16 cellular contexts compared by ENCODE assay signal in the genomic region with DNA sequence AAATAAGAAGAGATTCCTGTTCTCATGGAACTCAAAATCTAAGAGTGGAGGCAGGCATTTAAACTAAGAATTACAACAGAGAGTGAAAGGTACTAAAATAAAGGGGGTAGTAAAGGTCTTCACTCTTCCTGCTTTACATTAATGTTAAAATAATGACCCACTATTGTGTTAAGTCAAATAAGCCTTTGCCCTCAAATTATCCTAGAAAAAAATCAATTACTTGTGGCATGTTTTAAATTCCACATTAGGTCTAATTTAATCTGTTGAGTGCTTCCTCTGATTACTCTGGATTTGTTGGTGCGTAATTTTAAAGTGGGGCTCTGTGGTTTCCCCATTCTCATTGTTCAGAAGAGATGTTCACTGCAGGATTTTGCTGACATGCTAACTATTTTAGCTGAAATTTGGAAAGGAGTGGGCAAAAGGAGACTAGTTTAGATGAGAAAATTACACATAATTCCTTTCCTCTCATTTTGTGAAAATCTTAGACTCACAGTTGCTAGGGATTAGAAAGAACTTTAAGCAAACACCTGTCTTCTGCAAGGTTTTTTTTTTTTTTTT. TPM values are rescaled to one million over a fixed set of nuclear protein-coding genes. Genes with fewer than 3 reads are reported as not detected.
A peak's percentile ranks its signal among the peaks of the same experiment; 100 is the strongest.
DNase-seq lines count a peak whose midpoint lies in the region; ATAC-seq lines count a peak whose summit lies in the region.
"Had no signal": no experiment of that assay in that cellular context is flagged by ENCODE, and none has a peak within 500 bp of the region (broad histone marks: within the 10 kb centered on the region; RNA-seq: fewer than 3 reads in every experiment).

No MANE protein-coding gene starts in this region.

- H3K36me3 Mint-ChIP-seq in activated naive CD4-positive, alpha-beta T cell treated with anti-CD3 and anti-CD28 coated beads, Interleukin-2, amount 50 U/mL, for 24 hours = peaks cover 38% of the 10 kb centered on the region
- H3K36me3 Mint-ChIP-seq in activated CD8-positive, alpha-beta T cell treated with anti-CD3 and anti-CD28 coated beads, Interleukin-2, amount 10 ng/mL, durations not matched to agents 7 days and 5 days (ENCODE audit: low read depth) = no peaks in the 10 kb centered on the region

- DNase-seq in NCI-H1105 treated with DMSO at 0.1 percent for 48 hours (lab: John Stamatoyannopoulos, UW) = peak; percentile 7
- no peak for DNase-seq in NCI-H1105 (lab: John Stamatoyannopoulos, UW)
- DNase-seq in activated naive CD4-positive, alpha-beta T cell (lab: John Stamatoyannopoulos, UW) = no peak
- DNase-seq in activated CD8-positive, alpha-beta T cell treated with anti-CD3 and anti-CD28 coated beads, Interleukin-2, amount 10 ng/mL, durations not matched to agents 7 days and 5 days = no peak
- no peak for DNase-seq in stimulated activated naive CD8-positive, alpha-beta T cell treated with anti-CD3 and anti-CD28 coated beads, Interleukin-15, amount 100 ng/mL, for 72 hours
- DNase-seq in occipital lobe (lab: John Stamatoyannopoulos, UW) = no peak
- DNase-seq: 8988T; BE2C; Calu3; colonic mucosa; H7; right cardiac atrium; stimulated activated CD4-positive, alpha-beta T cell treated with anti-CD3 and anti-CD28 coated beads, Interleukin-12 subunit alpha, Interleukin-12 subunit beta, amount 100 ng/mL, for 4 hours; uterus had no signal

- H3K27me3 Mint-ChIP-seq in activated naive CD4-positive, alpha-beta T cell treated with anti-CD3 and anti-CD28 coated beads, Interleukin-2, amount 50 U/mL, for 24 hours = no peaks in the 10 kb centered on the region
- no peaks in the 10 kb centered on the region for H3K27me3 Mint-ChIP-seq in activated CD8-positive, alpha-beta T cell treated with anti-CD3 and anti-CD28 coated beads, Interleukin-2, amount 10 ng/mL, durations not matched to agents 7 days and 5 days (ENCODE audit: low read depth)
- H3K27me3 Mint-ChIP-seq in stimulated activated naive CD8-positive, alpha-beta T cell treated with anti-CD3 and anti-CD28 coated beads, Interleukin-15, amount 100 ng/mL, for 72 hours = no peaks in the 10 kb centered on the region

- POLR2A ChIA-PET in activated CD8-positive, alpha-beta T cell treated with anti-CD3 and anti-CD28 coated beads, Interleukin-2, amount 10 ng/mL, durations not matched to agents 7 days and 5 days (lab: Charles Lee) = interaction anchor here (6.2 kb wide), 1 partner anchor 35 kb away, joined by 28 read pairs; the partner anchor contains the start of gene BTG1

- peak overlapping the region; percentile 78 for H3K4me3 Mint-ChIP-seq in activated naive CD4-positive, alpha-beta T cell treated with anti-CD3 and anti-CD28 coated beads, Interleukin-2, amount 50 U/mL, for 24 hours
- peak overlapping the region; percentile 22 for H3K4me3 Mint-ChIP-seq in activated CD8-positive, alpha-beta T cell treated with anti-CD3 and anti-CD28 coated beads, Interleukin-2, amount 10 ng/mL, durations not matched to agents 7 days and 5 days
- peak overlapping the region; percentile 55 to 69 for H3K4me3 Mint-ChIP-seq in stimulated activated naive CD8-positive, alpha-beta T cell treated with anti-CD3 and anti-CD28 coated beads, Interleukin-15, amount 100 ng/mL, for 72 hours

- H3K4me1 Mint-ChIP-seq in activated naive CD4-positive, alpha-beta T cell treated with anti-CD3 and anti-CD28 coated beads, Interleukin-2, amount 50 U/mL, for 24 hours = peaks cover 97% of the 10 kb centered on the region
- H3K4me1 Mint-ChIP-seq in activated CD8-positive, alpha-beta T cell treated with anti-CD3 and anti-CD28 coated beads, Interleukin-2, amount 10 ng/mL, durations not matched to agents 7 days and 5 days (ENCODE audit: low read depth) = peaks cover 74% of the 10 kb centered on the region
- H3K4me1 Mint-ChIP-seq in stimulated activated naive CD8-positive, alpha-beta T cell treated with anti-CD3 and anti-CD28 coated beads, Interleukin-15, amount 100 ng/mL, for 72 hours = peaks cover 89% of the 10 kb centered on the region

- ATAC-seq in activated CD8-positive, alpha-beta T cell treated with anti-CD3 and anti-CD28 coated beads, Interleukin-2, amount 10 ng/mL, durations not matched to agents 7 days and 5 days = no peak
- ATAC-seq in stimulated activated naive CD8-positive, alpha-beta T cell treated with anti-CD3 and anti-CD28 coated beads, Interleukin-15, amount 100 ng/mL, for 72 hours = no peak
- no peak for ATAC-seq in HG03439 (IDR thresholded peaks at IDR 0.05; ENCODE audit: unreplicated experiment)
- ATAC-seq: right cardiac atrium had no signal

- CTCF ChIA-PET in activated CD8-positive, alpha-beta T cell treated with anti-CD3 and anti-CD28 coated beads, Interleukin-2, amount 10 ng/mL, durations not matched to agents 7 days and 5 days (lab: Charles Lee) = interaction anchor here (1.6 kb wide), 1 partner anchor 35 kb away, joined by 3 read pairs; the partner anchor contains the start of gene BTG1

- no peaks in the 10 kb centered on the region for H3K9me3 Mint-ChIP-seq in activated naive CD4-positive, alpha-beta T cell treated with anti-CD3 and anti-CD28 coated beads, Interleukin-2, amount 50 U/mL, for 24 hours
- no peaks in the 10 kb centered on the region for H3K9me3 Mint-ChIP-seq in activated CD8-positive, alpha-beta T cell treated with anti-CD3 and anti-CD28 coated beads, Interleukin-2, amount 10 ng/mL, durations not matched to agents 7 days and 5 days (ENCODE audit: insufficient read depth)
- no peaks in the 10 kb centered on the region for H3K9me3 Mint-ChIP-seq in stimulated activated naive CD8-positive, alpha-beta T cell treated with anti-CD3 and anti-CD28 coated beads, Interleukin-15, amount 100 ng/mL, for 72 hours

- peak overlapping the region; percentile 96 for H3K27ac Mint-ChIP-seq in activated naive CD4-positive, alpha-beta T cell treated with anti-CD3 and anti-CD28 coated beads, Interleukin-2, amount 50 U/mL, for 24 hours
- peak overlapping the region; percentile 32 for H3K27ac Mint-ChIP-seq in activated CD8-positive, alpha-beta T cell treated with anti-CD3 and anti-CD28 coated beads, Interleukin-2, amount 10 ng/mL, durations not matched to agents 7 days and 5 days
- H3K27ac Mint-ChIP-seq in stimulated activated naive CD8-positive, alpha-beta T cell treated with anti-CD3 and anti-CD28 coated beads, Interleukin-15, amount 100 ng/mL, for 72 hours = peak overlapping the region; percentile 45 to 91

RNA-seq across cellular contexts. Expression of gene BTG1, which starts 35.5 kb away (rescaled TPM):
- total RNA-seq in activated CD8-positive, alpha-beta T cell treated with anti-CD3 and anti-CD28 coated beads, Interleukin-2, amount 10 ng/mL, durations not matched to agents 7 days and 5 days = 100 to 1,000 TPM; 113 to 118 TPM
- total RNA-seq in occipital lobe = 22.8 TPM

Comparison
In these comparisons a context has a peak if more than half of its experiments do, and no peak if none do; other contexts are left out.
1. H3K27ac Mint-ChIP-seq: peak in every context shown above with its lines; median percentile 96 in activated naive CD4-positive, alpha-beta T cell treated with anti-CD3 and anti-CD28 coated beads, Interleukin-2, amount 50 U/mL, for 24 hours; 68 in stimulated activated naive CD8-positive, alpha-beta T cell treated with anti-CD3 and anti-CD28 coated beads, Interleukin-15, amount 100 ng/mL, for 72 hours; 32 in activated CD8-positive, alpha-beta T cell treated with anti-CD3 and anti-CD28 coated beads, Interleukin-2, amount 10 ng/mL, durations not matched to agents 7 days and 5 days.
2. H3K4me3 Mint-ChIP-seq: peak in every context shown above with its lines; median percentile 78 in activated naive CD4-positive, alpha-beta T cell treated with anti-CD3 and anti-CD28 coated beads, Interleukin-2, amount 50 U/mL, for 24 hours; 62 in stimulated activated naive CD8-positive, alpha-beta T cell treated with anti-CD3 and anti-CD28 coated beads, Interleukin-15, amount 100 ng/mL, for 72 hours; 22 in activated CD8-positive, alpha-beta T cell treated with anti-CD3 and anti-CD28 coated beads, Interleukin-2, amount 10 ng/mL, durations not matched to agents 7 days and 5 days.